Comparison of ENCODE assay signal across 29 cellular contexts in genomic region chr11:104338186-104338585, GRCh38.
DNase-seq lines count a peak whose midpoint lies in the region; ATAC-seq and TF ChIP-seq lines count a peak whose summit lies in the region.
"Had no signal": no experiment of that assay in that cellular context is flagged by ENCODE, and none has a peak within 500 bp of the region (broad histone marks: within the 10 kb centered on the region; RNA-seq: fewer than 3 reads in every experiment).

No MANE protein-coding gene starts in this region.

- H3K23ac ChIP-seq in IMR-90 (ENCODE audit: low read depth, low read length): no peak overlapping the region

- H3K4ac ChIP-seq in IMR-90 (ENCODE audit: low read depth, low read length): peak overlapping the region; percentile 21; the same call in 1 of the 2 replicates

- no peak overlapping the region for H3K56ac ChIP-seq in IMR-90 (ENCODE audit: extremely low read depth, insufficient read depth, low read length)

- H2BK15ac ChIP-seq in IMR-90 (ENCODE audit: low read depth, low read length): no peak overlapping the region

- no peak overlapping the region for H2AK5ac ChIP-seq in IMR-90 (ENCODE audit: low read depth, low read length)

- peak overlapping the region; percentile 91; the same call in 1 of the 2 replicates for H3K18ac ChIP-seq in IMR-90 (ENCODE audit: low read depth, low read length)

- no peak overlapping the region for H3K4me2 ChIP-seq in IMR-90 (ENCODE audit: low read depth, low read length)
- H3K4me2 ChIP-seq: hepatocyte, KMS-11 had no signal

- CTCF ChIA-PET in IMR-90 (lab: Yijun Ruan, JAX): no interaction called here

- no peak overlapping the region for H3K14ac ChIP-seq in IMR-90 (replicated peaks; ENCODE audit: low read depth, low read length)

- in situ Hi-C loops in IMR-90 (cut with MboI; ENCODE audit: low sequenced_read_pairs) (no loop called here), brain microvascular endothelial cell (cut with HindIII; ENCODE audit: low pct_ligation_motif_present, low sequenced_read_pairs) (no loop called here)

- H3K9me3 ChIP-seq in IMR-90 (ENCODE audit: control insufficient read depth, insufficient read depth, low read length): no peaks in the 10 kb centered on the region
- H3K9me3 ChIP-seq in uterus: no peaks in the 10 kb centered on the region
- H3K9me3 ChIP-seq: adrenal gland, colonic mucosa, gastroesophageal sphincter, suprapubic skin, upper lobe of left lung had no signal

- H2AFZ ChIP-seq in IMR-90 (replicated peaks; ENCODE audit: low read length, poor library complexity): no peak overlapping the region
- H2AFZ ChIP-seq: hepatocyte had no signal

- ATAC-seq in IMR-90 (ENCODE audit: low read depth): no peak
- ATAC-seq: CD8-positive, alpha-beta T cell; gastroesophageal sphincter; left colon; stimulated activated naive B cell treated with anti-CD40 and anti-IgM and Interleukin-4, amounts not matched to agents 10 μg/mL and 1 μg/mL and 100 μg/mL, for 72 hours had no signal

- H3K79me1 ChIP-seq in IMR-90 (ENCODE audit: low read depth in 1 of 2, low read length in 2 of 2): no peaks in the 10 kb centered on the region

- H4K8ac ChIP-seq in IMR-90 (ENCODE audit: low read depth in 2 of 2, low read length in 2 of 2): peak overlapping the region in 1 of 2 experiments; percentile 67; a peak in 2 of 4 replicates

- no peaks in the 10 kb centered on the region for H4K20me1 ChIP-seq in IMR-90 (ENCODE audit: insufficient read depth, low read length)

- H2AK9ac ChIP-seq in IMR-90 (replicated peaks; ENCODE audit: low read depth, low read length, poor library complexity): no peak overlapping the region

- no CpG with 5 or more reads among the region's 1 CpG for WGBS in IMR-90 (ENCODE audit: extremely low coverage in 2 of 2, insufficient read length in 1 of 2), 2 experiments
- 41 to 67% methylated on average over 1 of the region's 1 CpG for WGBS in lower leg skin, 2 donors

- TF ChIP-seq CTCF in AG10803 (conservative IDR thresholded peaks at IDR 0.05; ENCODE audit: low read length): no peak
- TF ChIP-seq CTCF in IMR-90 (conservative IDR thresholded peaks at IDR 0.05; ENCODE audit: low read depth, low read length): no peak
- TF ChIP-seq CTCF in brain microvascular endothelial cell (IDR thresholded peaks at IDR 0.05; ENCODE audit: low read depth, low read length, missing control alignments): no peak
- TF ChIP-seq CTCF in foreskin fibroblast (IDR thresholded peaks at IDR 0.05; ENCODE audit: low read depth, low read length): no peak
- TF ChIP-seq CTCF in uterus (IDR thresholded peaks at IDR 0.05): no peak
- TF ChIP-seq CTCF in lower leg skin (IDR thresholded peaks at IDR 0.05): no peak

- POLR2A ChIA-PET in IMR-90 (lab: Charles Lee; ENCODE audit: unreplicated experiment): no interaction called here

- H2BK5ac ChIP-seq in IMR-90 (ENCODE audit: low read depth, low read length, poor library complexity, severe bottlenecking): peak overlapping the region; percentile 60

- DNase-seq in AG10803 (ENCODE audit: low read depth) (peak; percentile 28), IMR-90 (peak; percentile 15), brain microvascular endothelial cell (no peak), foreskin fibroblast (peak; percentile 4 to 24), uterus (no peak), pons (ENCODE audit: low spot score) (no peak), NCI-H510A treated with DMSO at 0.1 percent for 48 hours (lab: John Stamatoyannopoulos, UW) (no peak), lower leg skin (ENCODE audit: low spot score in 2 of 2) (no peak)
- DNase-seq: activated CD4-positive, alpha-beta memory T cell treated with anti-CD3 and anti-CD28 coated beads, Interleukin-2, amount 10 ng/mL, durations not matched to agents 7 days and 5 days; activated CD4-positive, alpha-beta T cell treated with anti-CD3 and anti-CD28 coated beads for 1 hour; activated CD8-positive, alpha-beta memory T cell treated with anti-CD3 and anti-CD28 coated beads, Interleukin-2, amount 50 U/mL, for 48 hours; activated naive CD4-positive, alpha-beta T cell treated with anti-CD3 and anti-CD28 coated beads for 36 hours; adrenal gland; CD8-positive, alpha-beta T cell; colonic mucosa; effector memory CD4-positive, alpha-beta T cell; left colon; NCI-H1417 treated with DMSO at 0.1 percent for 48 hours; NCI-H2029 treated with DMSO at 0.1 percent for 48 hours; NCI-H226; NCI-H774; stimulated activated CD4-positive, alpha-beta T cell treated with anti-CD3 and anti-CD28 coated beads, Interleukin-15, amount 100 ng/mL, for 24 hours; stimulated activated naive B cell treated with anti-CD40 and anti-IgM and Interleukin-4, amounts not matched to agents 10 μg/mL and 1 μg/mL and 100 μg/mL, for 72 hours; SW 1271; upper lobe of left lung had no signal

- no TSS peak for BruUV-seq in IMR-90 (replicated peaks; lab: Mats Ljungman, UMichigan)

- H3K4me3 ChIP-seq in AG10803 (ENCODE audit: low read length): no peak overlapping the region
- H3K4me3 ChIP-seq in IMR-90 (ENCODE audit: insufficient read depth, low read depth, low read length): no peak overlapping the region
- no peak overlapping the region for H3K4me3 ChIP-seq in brain microvascular endothelial cell (ENCODE audit: low read depth, low read length)
- no peak overlapping the region for H3K4me3 ChIP-seq in foreskin fibroblast (ENCODE audit: low read depth in 1 of 2, low read length in 2 of 2)
- no peak overlapping the region for H3K4me3 ChIP-seq in uterus
- H3K4me3 ChIP-seq in lower leg skin (ENCODE audit: low read depth, poor library complexity, severe bottlenecking): no peak overlapping the region
- H3K4me3 ChIP-seq: adrenal gland, colonic mucosa, gastroesophageal sphincter, hepatocyte, suprapubic skin, upper lobe of left lung had no signal

- H3K9ac ChIP-seq in IMR-90 (ENCODE audit: low read depth, low read length): no peak overlapping the region
- H3K9ac ChIP-seq: KMS-11 had no signal

- H2BK120ac ChIP-seq in IMR-90 (ENCODE audit: low read depth, low read length): peak overlapping the region; percentile 56; the same call in 1 of the 2 replicates

- H3K9me1 ChIP-seq in IMR-90 (ENCODE audit: insufficient read depth, low read length): no peaks in the 10 kb centered on the region

- intact Hi-C loops in IMR-90 (cut with micrococcal nuclease) (no loop called here), uterus (cut with DNase I; ENCODE audit: low total_unique reads) (no loop called here), lower leg skin (cut with DNase I; ENCODE audit: low total_unique reads) (no loop called here)

- dilution Hi-C loops in IMR-90 (cut with HindIII; ENCODE audit: low sequenced_read_pairs, unreplicated experiment): no loop called here

- H3K36me3 ChIP-seq in IMR-90 (ENCODE audit: control insufficient read depth, insufficient read depth, low read length) (no peaks in the 10 kb centered on the region), brain microvascular endothelial cell (replicated peaks) (no peaks in the 10 kb centered on the region), uterus (no peaks in the 10 kb centered on the region)
- H3K36me3 ChIP-seq: adrenal gland, colonic mucosa, gastroesophageal sphincter, suprapubic skin, upper lobe of left lung had no signal

- H4K5ac ChIP-seq in IMR-90 (ENCODE audit: low read depth, low read length): peak overlapping the region; percentile 24

- H3K4me1 ChIP-seq in IMR-90 (ENCODE audit: control insufficient read depth, insufficient read depth, low read length) (peaks cover 1% of the 10 kb centered on the region; the same call in 1 of the 2 replicates), uterus (no peaks in the 10 kb centered on the region)
- H3K4me1 ChIP-seq: colonic mucosa, gastroesophageal sphincter, suprapubic skin, upper lobe of left lung had no signal

- H3K27me3 ChIP-seq in IMR-90 (ENCODE audit: control insufficient read depth, insufficient read depth, low read length) (no peaks in the 10 kb centered on the region), brain microvascular endothelial cell (replicated peaks) (no peaks in the 10 kb centered on the region), uterus (no peaks in the 10 kb centered on the region)
- H3K27me3 ChIP-seq: adrenal gland, colonic mucosa, gastroesophageal sphincter, hepatocyte, suprapubic skin, upper lobe of left lung had no signal

- H3K27ac ChIP-seq in IMR-90 (ENCODE audit: insufficient read depth, low read length) (no peak overlapping the region), brain microvascular endothelial cell (peak overlapping the region; percentile 55), uterus (no peak overlapping the region)
- H3K27ac ChIP-seq: adrenal gland, colonic mucosa, gastroesophageal sphincter, hepatocyte, KMS-11, suprapubic skin, upper lobe of left lung had no signal

- TF ChIP-seq RAD21 in IMR-90 (IDR thresholded peaks at IDR 0.05; ENCODE audit: low read length): no peak

- TF ChIP-seq POLR2A in IMR-90 (IDR thresholded peaks at IDR 0.05; ENCODE audit: low read depth, low read length): no peak
- no peak for TF ChIP-seq POLR2A in uterus (IDR thresholded peaks at IDR 0.05)
- no peak for TF ChIP-seq POLR2A in lower leg skin (IDR thresholded peaks at IDR 0.05)

- H2BK20ac ChIP-seq in IMR-90 (ENCODE audit: low read depth, low read length): peak overlapping the region; percentile 71; the same call in 1 of the 2 replicates

- H4K91ac ChIP-seq in IMR-90 (ENCODE audit: insufficient read depth, low read depth, low read length): no peak overlapping the region; the same call in 1 of the 2 replicates

TF ChIP-seq in IMR-90, 13 proteins besides CTCF, POLR2A, EP300 and RAD21:
- TF ChIP-seq MAFK (IDR thresholded peaks at IDR 0.05; ENCODE audit: low read depth, low read length): no peak
- no peak for TF ChIP-seq CEBPB (IDR thresholded peaks at IDR 0.05; ENCODE audit: low read depth, low read length)
- no peak for TF ChIP-seq NFE2L2 (IDR thresholded peaks at IDR 0.05; ENCODE audit: low read depth, low read length)
- no peak for TF ChIP-seq RCOR1 (IDR thresholded peaks at IDR 0.05; ENCODE audit: insufficient replicate concordance, low read length)
- TF ChIP-seq MAZ (IDR thresholded peaks at IDR 0.05; ENCODE audit: borderline replicate concordance, low read depth, low read length): no peak
- TF ChIP-seq MXI1 (IDR thresholded peaks at IDR 0.05; ENCODE audit: borderline replicate concordance, low read depth, low read length): no peak
- no peak for TF ChIP-seq USF2 (IDR thresholded peaks at IDR 0.05; ENCODE audit: low read depth, low read length)
- no peak for TF ChIP-seq RFX5 (IDR thresholded peaks at IDR 0.05; ENCODE audit: low read depth, low read length)
- no peak for TF ChIP-seq SMC3 (IDR thresholded peaks at IDR 0.05; ENCODE audit: low read depth, low read length)
- no peak for TF ChIP-seq FOS (IDR thresholded peaks at IDR 0.05; ENCODE audit: low read depth, low read length)
TF ChIP-seq in IMR-90: peak in this region for 0.

Comparison
In these comparisons a context has a peak if more than half of its experiments do, and no peak if none do; other contexts are left out.
1. DNase-seq: peak in AG10803 (single experiment), IMR-90 (single experiment) and foreskin fibroblast (2 of 2); none in brain microvascular endothelial cell (single experiment), uterus (0 of 2), pons (single experiment), NCI-H510A treated with DMSO at 0.1 percent for 48 hours (single experiment) and lower leg skin (0 of 2).